In the genomic region with DNA sequence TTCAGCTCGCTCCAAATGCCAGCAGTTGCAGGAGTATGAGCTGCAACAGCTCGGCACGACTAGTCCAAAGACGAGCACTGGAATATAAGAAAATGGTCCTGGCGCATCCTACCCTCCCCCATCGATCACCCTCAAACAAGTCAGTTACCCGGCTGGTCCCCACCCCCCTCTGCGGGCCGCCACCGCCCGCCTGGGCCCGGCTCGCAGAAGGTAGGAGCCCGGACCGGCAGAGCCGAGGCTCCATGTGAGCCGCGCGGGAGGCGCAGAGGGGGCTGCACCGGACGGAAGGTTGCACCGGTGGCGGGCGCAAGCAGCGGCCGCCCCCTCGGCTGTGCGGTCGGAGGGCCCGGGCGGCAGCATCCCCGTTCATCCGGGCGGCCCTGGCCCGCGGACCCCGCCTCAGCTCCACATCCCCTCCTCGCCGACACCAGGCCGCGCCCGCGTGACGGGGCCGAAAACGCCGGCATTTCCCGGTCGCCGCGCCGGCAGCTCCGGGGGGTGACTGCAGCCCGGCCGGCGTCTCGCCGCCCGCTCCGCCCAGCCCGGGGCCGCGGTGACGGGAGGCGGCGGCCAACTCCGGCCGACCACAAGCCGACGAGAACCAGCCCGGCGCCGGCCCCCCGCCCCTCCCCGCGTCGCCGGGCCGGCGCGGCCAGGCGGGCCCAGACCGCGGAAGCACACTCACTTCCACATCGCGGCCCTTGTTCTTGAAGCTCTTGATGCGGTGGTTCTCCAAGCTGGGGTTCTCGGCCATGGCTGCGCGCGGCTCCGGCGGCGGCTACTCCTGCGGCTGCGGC, we compare ENCODE assay signal across 8 cellular contexts. TPM values are rescaled to one million over a fixed set of nuclear protein-coding genes. Genes with fewer than 3 reads are reported as not detected.
DNase-seq lines count a peak whose midpoint lies in the region; ATAC-seq and TF ChIP-seq lines count a peak whose summit lies in the region.

No MANE protein-coding gene starts in this region.

- H3K36me3 Mint-ChIP-seq in GM23338 (ENCODE audit: low read depth): peaks cover 11% of the 10 kb centered on the region
- peaks cover 21% of the 10 kb centered on the region for H3K36me3 Mint-ChIP-seq in activated CD4-positive, alpha-beta T cell treated with anti-CD3 and anti-CD28 coated beads, Interleukin-2, amount 10 ng/mL, durations not matched to agents 24 days and 14 days (ENCODE audit: low read depth)

- DNase-seq in GM10248 (ENCODE audit: extremely low spot score) (peak; percentile 54), GM23338 (ENCODE audit: low spot score) (peak; percentile 65), MG63 (peak; percentile 61), coronary artery (ENCODE audit: low spot score) (peak; percentile 82), lower leg skin (ENCODE audit: low spot score in 2 of 2) (peak; percentile 22 to 88), HuH-7.5 (ENCODE audit: low spot score) (no peak)
- DNase-seq in activated CD4-positive, alpha-beta T cell treated with anti-CD3 and anti-CD28 coated beads, Interleukin-2, amount 10 ng/mL, durations not matched to agents 24 days and 14 days: peak; percentile 87
- DNase-seq in stimulated activated CD4-positive, alpha-beta T cell treated with anti-CD3 and anti-CD28 coated beads, TNF-alpha, amount 100 ng/mL, for 1 hour (ENCODE audit: low read depth in 3 of 3, low spot score in 1 of 3): peak in 2 of 3 donors; percentile 15 to 36

- ATAC-seq in GM23338: peak; percentile 25

- peaks cover 10% of the 10 kb centered on the region for H3K27me3 Mint-ChIP-seq in GM23338 (ENCODE audit: insufficient read depth, low read depth, poor library complexity)
- no peaks in the 10 kb centered on the region for H3K27me3 Mint-ChIP-seq in activated CD4-positive, alpha-beta T cell treated with anti-CD3 and anti-CD28 coated beads, Interleukin-2, amount 10 ng/mL, durations not matched to agents 24 days and 14 days

- no peaks in the 10 kb centered on the region for H3K9me2 ChIP-seq in GM23338 (ENCODE audit: insufficient read depth)

- 0 to 2% methylated on average over 6 to 17 of the region's 97 CpGs for WGBS in lower leg skin, 2 donors

- intact Hi-C loops in activated CD4-positive, alpha-beta T cell treated with anti-CD3 and anti-CD28 coated beads, Interleukin-2, amount 10 ng/mL, durations not matched to agents 24 days and 14 days (cut with micrococcal nuclease): loop anchor here (1.0 to 10.0 kb wide), 8 partner anchors 56 to 1661 kb away; a partner anchor contains a TSS
- intact Hi-C loops in lower leg skin (cut with DNase I; ENCODE audit: low total_unique reads): no loop called here

- CTCF ChIA-PET in GM10248 (lab: Yijun Ruan, JAX): interaction anchor here (1.1 to 5.5 kb wide), 7 partner anchors 9 to 552 kb away, joined by 3 to 42 read pairs (median 5); a partner anchor contains a TSS

- H3K4me3 Mint-ChIP-seq in GM23338: peak overlapping the region; percentile 96
- peak overlapping the region; percentile 93 for H3K4me3 Mint-ChIP-seq in activated CD4-positive, alpha-beta T cell treated with anti-CD3 and anti-CD28 coated beads, Interleukin-2, amount 10 ng/mL, durations not matched to agents 24 days and 14 days

- H3K4me1 Mint-ChIP-seq in GM23338: peaks cover 25% of the 10 kb centered on the region
- H3K4me1 Mint-ChIP-seq in activated CD4-positive, alpha-beta T cell treated with anti-CD3 and anti-CD28 coated beads, Interleukin-2, amount 10 ng/mL, durations not matched to agents 24 days and 14 days: peaks cover 31% of the 10 kb centered on the region

- POLR2A ChIA-PET in GM10248 (lab: Yijun Ruan, JAX): interaction anchor here (1.0 to 1.5 kb wide), 2 partner anchors 144 to 812 kb away, joined by 3 to 4 read pairs; a partner anchor contains a TSS

- H3K79me2 ChIP-seq in GM23338 (replicated peaks; ENCODE audit: insufficient read depth): peaks cover 47% of the 10 kb centered on the region

- TF ChIP-seq POLR2A in lower leg skin (IDR thresholded peaks at IDR 0.05): no peak

- H3K4me1 ChIP-seq in GM23338 (ENCODE audit: insufficient read depth): peaks cover 31% of the 10 kb centered on the region

- H3K36me3 ChIP-seq in GM23338 (ENCODE audit: insufficient read depth) (no peaks in the 10 kb centered on the region), MG63 (peaks cover 33% of the 10 kb centered on the region)

- H3K27ac ChIP-seq in GM23338 (ENCODE audit: low read depth) (peak overlapping the region; percentile 84), coronary artery (peak overlapping the region; percentile 87 to 96)

- H3F3A ChIP-seq in GM23338 (replicated peaks; ENCODE audit: low read depth): 0 out of 2 replicates have a peak, but pooled peaks cover 5% of the 10 kb centered on the region

- no peaks in the 10 kb centered on the region for H3K9me3 ChIP-seq in MG63

- peaks cover 27% of the 10 kb centered on the region for H4K20me1 ChIP-seq in GM23338 (replicated peaks; ENCODE audit: insufficient read depth)

- peak overlapping the region; percentile 79 for H3K4me3 ChIP-seq in GM23338
- H3K4me3 ChIP-seq in MG63: peak overlapping the region; percentile 62
- peak overlapping the region; percentile 94 for H3K4me3 ChIP-seq in coronary artery
- H3K4me3 ChIP-seq in lower leg skin (ENCODE audit: low read depth, poor library complexity, severe bottlenecking): peak overlapping the region; percentile 75

- H3K27me3 ChIP-seq in GM23338 (ENCODE audit: insufficient read depth): no peaks in the 10 kb centered on the region
- H3K27me3 ChIP-seq in MG63: no peaks in the 10 kb centered on the region

- peak overlapping the region; percentile 95 for H3K27ac Mint-ChIP-seq in GM23338
- peak overlapping the region; percentile 99 for H3K27ac Mint-ChIP-seq in activated CD4-positive, alpha-beta T cell treated with anti-CD3 and anti-CD28 coated beads, Interleukin-2, amount 10 ng/mL, durations not matched to agents 24 days and 14 days

- peak overlapping the region; percentile 89 for H3K4me2 ChIP-seq in GM23338

- no peaks in the 10 kb centered on the region for H3K9me3 Mint-ChIP-seq in GM23338
- H3K9me3 Mint-ChIP-seq in activated CD4-positive, alpha-beta T cell treated with anti-CD3 and anti-CD28 coated beads, Interleukin-2, amount 10 ng/mL, durations not matched to agents 24 days and 14 days: no peaks in the 10 kb centered on the region

- no peak for TF ChIP-seq CTCF in GM10248 (IDR thresholded peaks at IDR 0.05; ENCODE audit: control extremely low read depth, extremely low read depth, low read depth, missing control alignments)
- TF ChIP-seq CTCF in GM23338 (conservative IDR thresholded peaks at IDR 0.05; ENCODE audit: low read depth in 2 of 2): no peak
- TF ChIP-seq CTCF in coronary artery (IDR thresholded peaks at IDR 0.05): no peak
- no peak for TF ChIP-seq CTCF in lower leg skin (IDR thresholded peaks at IDR 0.05)

- H2AFZ ChIP-seq in GM23338: peak overlapping the region; percentile 41; the same call in 1 of the 2 replicates

TF ChIP-seq in GM23338, 12 proteins besides CTCF, POLR2A, EP300 and RAD21:
- TF ChIP-seq JUNB (IDR thresholded peaks at IDR 0.05; ENCODE audit: unreplicated experiment) (no peak), EZH2phosphoT487 (IDR thresholded peaks at IDR 0.05; ENCODE audit: unreplicated experiment) (no peak)
TF ChIP-seq in GM23338: peak in this region for 0.

RNA-seq across cellular contexts. Expression of a gene that starts 0.5 kb away (rescaled TPM):
- total RNA-seq in GM23338 (2014; rRNA removed; shearing (Covaris generic)): 50.9 and 55.7 TPM in 2 replicates
- 26.8 and 30.5 TPM in 2 replicates for polyA plus RNA-seq in GM23338 (2016; fragmentation: Nextera tagmentation; extraction: Ambion mirVana)
- 34.7 and 46.6 TPM in 2 replicates for total RNA-seq in MG63 (2014; rRNA removed; shearing (Covaris generic); ENCODE audit: low replicate concordance)
- 56.5 and 58.8 TPM in 2 replicates for total RNA-seq in activated CD4-positive, alpha-beta T cell treated with anti-CD3 and anti-CD28 coated beads, Interleukin-2, amount 10 ng/mL, durations not matched to agents 24 days and 14 days
- 10 to 100 TPM; 17.7 to 25.0 (median 24.8) TPM for total RNA-seq in lower leg skin
